ENCODE assay signal across 8 cellular contexts in genomic region chr4:114807759-114808404, GRCh38.
DNase-seq lines count a peak whose midpoint lies in the region; ATAC-seq and TF ChIP-seq lines count a peak whose summit lies in the region.

No MANE protein-coding gene starts in this region.

- no peaks in the 10 kb centered on the region for H3K4me1 ChIP-seq in sigmoid colon

- TF ChIP-seq EP300 in sigmoid colon (IDR thresholded peaks at IDR 0.05) = no peak

- WGBS in sigmoid colon, 2 donors = 54 to 77% methylated on average over 14 of the region's 14 CpGs

- H3K27ac ChIP-seq in sigmoid colon = no peak overlapping the region

- intact Hi-C loops in sigmoid colon (cut with DNase I) = no loop called here

- no peaks in the 10 kb centered on the region for H3K36me3 ChIP-seq in sigmoid colon

- TF ChIP-seq POLR2A in sigmoid colon (IDR thresholded peaks at IDR 0.05) = no peak

- H3K9me3 ChIP-seq in sigmoid colon = no peaks in the 10 kb centered on the region

- TF ChIP-seq CTCF in fibroblast of pulmonary artery (IDR thresholded peaks at IDR 0.05; ENCODE audit: low read length, missing control alignments) (peak; percentile 66), sigmoid colon (IDR thresholded peaks at IDR 0.05) (peak in 2 of 4 experiments; percentile 29 to 48)

- no peaks in the 10 kb centered on the region for H3K27me3 ChIP-seq in sigmoid colon

- peak; percentile 99 for ATAC-seq in GM21717 (IDR thresholded peaks at IDR 0.05; ENCODE audit: unreplicated experiment)

- peak; percentile 73 for DNase-seq in activated effector memory CD4-positive, alpha-beta T cell treated with anti-CD3 and anti-CD28 coated beads, Interleukin-2, amount 50 U/mL, for 16 hours
- DNase-seq in activated effector memory CD4-positive, alpha-beta T cell treated with Interleukin-2 at 50 U/mL for 16 hours = no peak
- DNase-seq in HT-29 (ENCODE audit: low spot score) = peak; percentile 54
- DNase-seq in activated CD4-positive, alpha-beta T cell treated with anti-CD3 and anti-CD28 coated beads for 48 hours = peak; percentile 31
- DNase-seq in fibroblast of pulmonary artery (ENCODE audit: low read depth) = peak; percentile 13
- DNase-seq in renal cortical epithelial cell (ENCODE audit: low read depth) = peak; percentile 25
- DNase-seq in sigmoid colon = no peak

- H3K4me3 ChIP-seq in fibroblast of pulmonary artery (replicated peaks; ENCODE audit: low read depth, low read length) (no peak overlapping the region), sigmoid colon (no peak overlapping the region)

Comparison
In these comparisons a context has a peak if more than half of its experiments do, and no peak if none do; other contexts are left out.
1. DNase-seq: peak in activated effector memory CD4-positive, alpha-beta T cell treated with anti-CD3 and anti-CD28 coated beads, Interleukin-2, amount 50 U/mL, for 16 hours (single experiment), HT-29 (single experiment), activated CD4-positive, alpha-beta T cell treated with anti-CD3 and anti-CD28 coated beads for 48 hours (single experiment), fibroblast of pulmonary artery (single experiment) and renal cortical epithelial cell (single experiment); none in activated effector memory CD4-positive, alpha-beta T cell treated with Interleukin-2 at 50 U/mL for 16 hours (single experiment) and sigmoid colon (single experiment).